Comparison of ENCODE assay signal across 15 cellular contexts in the genomic region with DNA sequence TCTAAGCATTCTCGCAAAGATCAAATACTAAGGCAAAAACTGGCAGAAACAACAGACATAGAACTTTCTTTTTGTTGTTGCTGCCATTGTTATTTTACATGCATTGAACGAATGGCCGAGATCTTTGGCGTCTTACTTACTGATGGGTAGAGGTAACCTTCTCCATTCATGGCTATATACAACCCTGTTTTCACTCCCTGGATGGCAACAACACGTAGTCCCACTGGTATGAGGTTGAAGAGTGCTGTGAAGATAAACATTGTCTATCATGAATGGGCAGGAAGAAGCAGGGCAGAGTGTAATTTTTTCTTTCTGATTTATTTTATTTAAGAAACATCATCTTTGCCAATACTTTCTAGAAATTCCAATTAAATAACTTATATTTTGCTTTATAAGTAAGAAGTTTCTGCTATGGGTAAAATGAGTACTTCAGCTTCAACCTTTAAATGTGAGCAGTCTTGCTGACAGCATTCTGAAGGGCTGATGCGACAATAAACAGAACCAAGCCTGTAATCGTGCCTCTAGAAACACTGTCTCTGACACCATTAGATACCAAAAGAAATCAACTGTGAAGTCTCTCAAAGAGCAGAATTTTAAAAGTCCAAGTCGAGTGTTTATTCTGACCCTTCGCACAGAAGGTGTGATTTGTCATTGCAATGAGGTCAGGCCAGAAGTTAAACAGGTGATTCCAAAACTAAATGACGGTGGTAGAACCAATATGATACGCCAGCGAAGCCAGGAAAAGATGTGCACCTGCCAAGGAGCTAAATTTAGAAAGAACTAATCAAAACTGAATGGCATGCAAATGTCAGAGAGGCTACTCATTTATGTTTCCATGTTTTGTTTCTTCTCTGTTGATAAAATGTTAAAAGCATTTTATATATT.
DNase-seq lines count a peak whose midpoint lies in the region; ATAC-seq and FAIRE-seq lines count a peak whose summit lies in the region.
"Had no signal": no experiment of that assay in that cellular context is flagged by ENCODE, and none has a peak within 500 bp of the region (broad histone marks: within the 10 kb centered on the region; RNA-seq: fewer than 3 reads in every experiment).

No MANE protein-coding gene starts in this region.

- H3K4me1 ChIP-seq in small intestine (ENCODE audit: control insufficient read depth in 2 of 2, insufficient read depth in 1 of 2, low read depth in 1 of 2, low read length in 1 of 2), result no peaks in the 10 kb centered on the region
- H3K4me1 ChIP-seq: foreskin keratinocyte, upper lobe of left lung had no signal

- H3K36me3 ChIP-seq in SK-N-MC (ENCODE audit: insufficient read depth, low read length) (no peaks in the 10 kb centered on the region), small intestine (ENCODE audit: control insufficient read depth in 2 of 2, insufficient read depth in 2 of 2, low read length in 2 of 2) (no peaks in the 10 kb centered on the region)
- H3K36me3 ChIP-seq: upper lobe of left lung had no signal

- H3K27ac ChIP-seq in SK-N-MC, result peak overlapping the region; percentile 38
- H3K27ac ChIP-seq in small intestine (ENCODE audit: low read depth in 1 of 2, low read length in 1 of 2), result no peak overlapping the region
- H3K27ac ChIP-seq: foreskin keratinocyte, RWPE1, upper lobe of left lung had no signal

- H3K4me3 ChIP-seq in SK-N-MC (no peak overlapping the region), small intestine (ENCODE audit: low read depth in 1 of 2, low read length in 2 of 2) (no peak overlapping the region)
- H3K4me3 ChIP-seq: upper lobe of left lung had no signal

- WGBS in small intestine, 3 donors, result 60 to 76% (median 68%) methylated on average over 12 of the region's 12 CpGs

- ATAC-seq in GM18511 (IDR thresholded peaks at IDR 0.05; ENCODE audit: unreplicated experiment) (peak; percentile 42), GM21576 (IDR thresholded peaks at IDR 0.05; ENCODE audit: unreplicated experiment) (peak; percentile 31), HG03521 (IDR thresholded peaks at IDR 0.05; ENCODE audit: unreplicated experiment) (peak; percentile 22)
- ATAC-seq: foreskin keratinocyte, HCT116 had no signal

- H3K9ac ChIP-seq in SK-N-MC (ENCODE audit: insufficient read length), result peak overlapping the region; percentile 8

- no peaks in the 10 kb centered on the region for H3K27me3 ChIP-seq in small intestine (ENCODE audit: control insufficient read depth in 2 of 2, insufficient read depth in 2 of 2, low read length in 2 of 2)
- H3K27me3 ChIP-seq: foreskin keratinocyte, upper lobe of left lung had no signal

- H3K9me3 ChIP-seq in SK-N-MC (ENCODE audit: low read depth, low read length), result no peaks in the 10 kb centered on the region
- no peaks in the 10 kb centered on the region for H3K9me3 ChIP-seq in small intestine (ENCODE audit: control insufficient read depth, low read depth)
- H3K9me3 ChIP-seq: upper lobe of left lung had no signal

- DNase-seq in SK-N-MC (ENCODE audit: low read depth, low spot score) (no peak), GM19238 (ENCODE audit: insufficient read length, low spot score) (no peak), OCI-M1 (lab: John Stamatoyannopoulos, UW) (no peak), small intestine (no peak), T-helper 9 cell (no peak)
- DNase-seq: anterior cingulate cortex, DMS79 treated with DMSO at 0.1 percent for 48 hours, foreskin keratinocyte, NCI-H1436, upper lobe of left lung had no signal

- no peak for FAIRE-seq in small intestine (lab: Jason Lieb, UNC)
